Comparison of ENCODE assay signal across 8 cellular contexts in the genomic region with DNA sequence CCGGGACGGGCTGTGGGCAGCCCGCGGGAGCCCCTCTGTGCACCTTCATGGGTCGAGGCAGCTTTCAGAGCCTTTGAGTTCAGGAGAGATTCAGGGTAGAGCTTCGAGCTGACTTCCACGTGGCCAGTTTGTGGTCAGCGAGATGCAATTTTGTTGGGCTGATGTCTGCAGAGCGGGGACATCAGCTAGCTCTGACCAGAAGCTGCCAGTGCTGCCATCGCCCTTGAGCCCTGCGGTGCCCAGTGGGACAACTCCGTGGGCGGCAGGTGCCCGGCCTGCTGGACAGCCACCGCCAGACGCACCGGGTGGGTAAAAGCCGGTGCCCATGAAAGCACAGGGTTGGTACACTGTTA. TPM values are rescaled to one million over a fixed set of nuclear protein-coding genes. Genes with fewer than 3 reads are reported as not detected.
A peak's percentile ranks its signal among the peaks of the same experiment; 100 is the strongest.
DNase-seq lines count a peak whose midpoint lies in the region; ATAC-seq and TF ChIP-seq lines count a peak whose summit lies in the region.

No MANE protein-coding gene starts in this region.

- peaks cover 17% of the 10 kb centered on the region for H3K27me3 Mint-ChIP-seq in nephron progenitor cell (ENCODE audit: low read depth, poor library complexity)

- ATAC-seq in GM21528 (IDR thresholded peaks at IDR 0.05; ENCODE audit: low FRiP score, unreplicated experiment): peak; percentile 11

- no peak for TF ChIP-seq POLR2A in Peyer's patch (IDR thresholded peaks at IDR 0.05)

- no peaks in the 10 kb centered on the region for H3K9me3 Mint-ChIP-seq in nephron progenitor cell

- peaks cover 9% of the 10 kb centered on the region for H3K36me3 Mint-ChIP-seq in nephron progenitor cell (ENCODE audit: low read depth)

- DNase-seq in Peyer's patch (peak in 1 of 3 donors; percentile 58), epithelial cell of prostate (ENCODE audit: low read depth, low spot score) (no peak), nephron progenitor cell (no peak), hippocampal formation (lab: John Stamatoyannopoulos, UW) (no peak), HuH-7.5 (ENCODE audit: low spot score) (no peak)
- no peak for DNase-seq in stimulated activated CD4-positive, alpha-beta T cell treated with anti-CD3 and anti-CD28 coated beads, Interleukin-12 subunit alpha, Interleukin-12 subunit beta, amount 100 ng/mL, for 4 hours

- peak overlapping the region; percentile 68 to 98 (median 88) for H3K4me3 ChIP-seq in Peyer's patch

- H3K27me3 ChIP-seq in Peyer's patch: no peaks in the 10 kb centered on the region

- H3K9me3 ChIP-seq in Peyer's patch: no peaks in the 10 kb centered on the region

- peak overlapping the region; percentile 80 for H3K4me3 Mint-ChIP-seq in nephron progenitor cell

- peaks cover 0 to 31% (median 13%) of the 10 kb centered on the region in 4 donors for H3K4me1 ChIP-seq in Peyer's patch

- H3K27ac Mint-ChIP-seq in nephron progenitor cell: no peak overlapping the region

- peaks cover 0 to 7% (median 0%) of the 10 kb centered on the region in 3 donors for H3K36me3 ChIP-seq in Peyer's patch

- peaks cover 25% of the 10 kb centered on the region for H3K4me1 Mint-ChIP-seq in nephron progenitor cell

- H3K27ac ChIP-seq in C4-2B: peak overlapping the region; percentile 97
- H3K27ac ChIP-seq in Peyer's patch: peak overlapping the region; percentile 75 to 93 (median 82)
- H3K27ac ChIP-seq in epithelial cell of prostate: peak overlapping the region; percentile 73

- no peak for TF ChIP-seq CTCF in C4-2B (conservative IDR thresholded peaks at IDR 0.05)
- TF ChIP-seq CTCF in Peyer's patch (IDR thresholded peaks at IDR 0.05): no peak
- no peak for TF ChIP-seq CTCF in nephron progenitor cell (IDR thresholded peaks at IDR 0.05)

RNA-seq across cellular contexts. Expression of gene TALDO1, which starts 0.7 kb away (rescaled TPM):
- total RNA-seq in Peyer's patch: 100 to 1,000 TPM; 140 to 175 (median 149) TPM

RNA-seq across cellular contexts. Expression of gene GATD1, which starts 29.3 kb away (rescaled TPM):
- total RNA-seq in Peyer's patch: 10 to 100 TPM; 47.6 to 81.7 (median 52.9) TPM

RNA-seq across cellular contexts. Expression of gene CEND1, which starts 41.9 kb away (rescaled TPM):
- total RNA-seq in Peyer's patch: not detected

RNA-seq across cellular contexts. Expression of gene EPS8L2, which starts 42.0 kb away (rescaled TPM):
- 100 to 1,000 TPM; 258 to 710 (median 672) TPM for total RNA-seq in Peyer's patch

RNA-seq across cellular contexts. Expression of gene SLC25A22, which starts 50.1 kb away (rescaled TPM):
- 10 to 100 TPM; 14.2 to 22.0 (median 16.6) TPM for total RNA-seq in Peyer's patch
